ENCODE assay signal across 17 cellular contexts in the genomic region with DNA sequence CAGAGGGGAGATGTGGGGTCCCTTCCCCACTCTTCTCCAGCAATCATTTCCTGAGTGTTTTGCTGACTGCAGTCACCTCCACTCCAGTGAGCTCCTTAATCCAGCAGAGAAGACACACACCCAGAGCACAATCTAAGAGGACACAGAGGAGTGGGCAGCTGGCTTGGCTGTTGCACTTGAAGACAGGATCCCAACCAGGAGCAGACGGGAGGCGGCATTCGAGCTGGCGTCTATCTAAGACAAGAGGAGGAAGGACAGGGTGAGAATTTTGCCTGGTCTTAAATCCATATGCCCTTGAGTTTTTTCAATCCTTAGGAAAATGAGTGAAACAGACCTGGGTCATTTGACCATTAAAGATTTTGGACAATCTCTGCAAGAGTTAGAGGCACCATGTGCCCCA. TPM values are rescaled to one million over a fixed set of nuclear protein-coding genes. Genes with fewer than 3 reads are reported as not detected.
DNase-seq lines count a peak whose midpoint lies in the region; ATAC-seq, FAIRE-seq and TF ChIP-seq lines count a peak whose summit lies in the region.
"Had no signal": no experiment of that assay in that cellular context is flagged by ENCODE, and none has a peak within 500 bp of the region (broad histone marks: within the 10 kb centered on the region; RNA-seq: fewer than 3 reads in every experiment).

No MANE protein-coding gene starts in this region.

- intact Hi-C loops in gastrocnemius medialis (cut with DNase I; ENCODE audit: low total_unique reads): no loop called here
- intact Hi-C loops in CD4-positive, alpha-beta T cell (cut with DNase I, micrococcal nuclease): no loop called here

- no peak overlapping the region for H3K27ac ChIP-seq in BLaER1 treated with 17β-estradiol and CSF1 and Interleukin-3, amounts not matched to agents 10 nM and 100 nM
- no peak overlapping the region for H3K27ac ChIP-seq in gastrocnemius medialis
- no peak overlapping the region for H3K27ac ChIP-seq in CD4-positive, alpha-beta T cell (ENCODE audit: low read depth, low read length)

- peaks cover 28 to 48% (median 38%) of the 10 kb centered on the region in 10 experiments for H3K4me1 ChIP-seq in BLaER1 treated with 17β-estradiol and CSF1 and Interleukin-3, amounts not matched to agents 10 nM and 100 nM
- peaks cover 0 to 5% of the 10 kb centered on the region in 2 donors for H3K4me1 ChIP-seq in gastrocnemius medialis
- H3K4me1 ChIP-seq: HAP-1 had no signal

- H3K9me3 ChIP-seq in BLaER1 treated with 17β-estradiol and CSF1 and Interleukin-3, amounts not matched to agents 10 nM and 100 nM (replicated peaks in 1 of 11): peaks cover 3 to 30% (median 13%) of the 10 kb centered on the region in 11 experiments; a peak in 21 of 22 replicates
- H3K9me3 ChIP-seq in gastrocnemius medialis: no peaks in the 10 kb centered on the region
- no peaks in the 10 kb centered on the region for H3K9me3 ChIP-seq in CD4-positive, alpha-beta T cell (ENCODE audit: control insufficient read depth, low read length)
- H3K9me3 ChIP-seq: HAP-1 had no signal

- in situ Hi-C loops in gastrocnemius medialis (cut with MboI; ENCODE audit: low sequenced_read_pairs in 4 of 4): no loop called here

- no peaks in the 10 kb centered on the region for H3K27me3 ChIP-seq in BLaER1 treated with 17β-estradiol and CSF1 and Interleukin-3, amounts not matched to agents 10 nM and 100 nM
- H3K27me3 ChIP-seq in bronchial epithelial cell (ENCODE audit: control insufficient read depth, insufficient read depth, low read length) (no peaks in the 10 kb centered on the region), gastrocnemius medialis (peaks cover 0 to 26% (median 5%) of the 10 kb centered on the region in 3 donors)
- peaks cover 5% of the 10 kb centered on the region for H3K27me3 ChIP-seq in CD4-positive, alpha-beta T cell (ENCODE audit: control insufficient read depth, insufficient read depth, low read length)

- H3K36me3 Mint-ChIP-seq in CD4-positive, alpha-beta T cell (ENCODE audit: low read depth): no peaks in the 10 kb centered on the region
- H3K36me3 Mint-ChIP-seq: IgD-negative memory B cell had no signal

- no peak overlapping the region for H3K9ac ChIP-seq in BLaER1 treated with 17β-estradiol and CSF1 and Interleukin-3, amounts not matched to agents 10 nM and 100 nM

- POLR2A ChIA-PET in CD4-positive, alpha-beta T cell (lab: Charles Lee): no interaction called here

- peaks cover 11% of the 10 kb centered on the region for H3K4me1 Mint-ChIP-seq in CD4-positive, alpha-beta T cell (ENCODE audit: low read depth)
- H3K4me1 Mint-ChIP-seq: IgD-negative memory B cell had no signal

- H3K9me3 Mint-ChIP-seq in CD4-positive, alpha-beta T cell: peaks cover 4% of the 10 kb centered on the region

- CTCF ChIA-PET in CD4-positive, alpha-beta T cell (lab: Charles Lee): no interaction called here

- no peak overlapping the region for H3K4me3 Mint-ChIP-seq in CD4-positive, alpha-beta T cell
- H3K4me3 Mint-ChIP-seq: IgD-negative memory B cell had no signal

- ATAC-seq in left lobe of liver (no peak), gastrocnemius medialis (no peak)
- no peak for ATAC-seq in CD4-positive, alpha-beta T cell (ENCODE audit: poor library complexity)
- ATAC-seq: HepG2 had no signal

- H3K4me3 ChIP-seq in BLaER1 treated with 17β-estradiol and CSF1 and Interleukin-3, amounts not matched to agents 10 nM and 100 nM: no peak overlapping the region
- H3K4me3 ChIP-seq in bronchial epithelial cell (ENCODE audit: low read depth, low read length) (no peak overlapping the region), gastrocnemius medialis (no peak overlapping the region)
- H3K4me3 ChIP-seq: HAP-1 had no signal

- no peak for TF ChIP-seq POLR2A in gastrocnemius medialis (IDR thresholded peaks at IDR 0.05)

- no peak overlapping the region for H3K27ac Mint-ChIP-seq in CD4-positive, alpha-beta T cell
- H3K27ac Mint-ChIP-seq: IgD-negative memory B cell had no signal

- H3K27me3 Mint-ChIP-seq in CD4-positive, alpha-beta T cell: peaks cover 5% of the 10 kb centered on the region

- H3K4me2 ChIP-seq in BLaER1 treated with 17β-estradiol and CSF1 and Interleukin-3, amounts not matched to agents 10 nM and 100 nM: peak overlapping the region in 7 of 11 experiments; percentile 78 to 94 (median 86); a peak in 8 of 22 replicates

- FAIRE-seq in bronchial epithelial cell (lab: Jason Lieb, UNC): peak; percentile 40
- FAIRE-seq: A204.1, D721Med, G401.6, GM12891, HepG2 had no signal

- no peak for TF ChIP-seq CTCF in bronchial epithelial cell (IDR thresholded peaks at IDR 0.05; ENCODE audit: insufficient read depth, low read length, severe bottlenecking)
- no peak for TF ChIP-seq CTCF in gastrocnemius medialis (IDR thresholded peaks at IDR 0.05 in 4 of 5, conservative IDR thresholded peaks at IDR 0.05 in 1 of 5)
- TF ChIP-seq CTCF in CD4-positive, alpha-beta T cell (IDR thresholded peaks at IDR 0.05): no peak

- no peaks in the 10 kb centered on the region for H4K20me1 ChIP-seq in BLaER1 treated with 17β-estradiol and CSF1 and Interleukin-3, amounts not matched to agents 10 nM and 100 nM

- no peak for DNase-seq in bronchial epithelial cell (ENCODE audit: low read depth)
- peak; percentile 11 for DNase-seq in left lobe of liver (ENCODE audit: low spot score)
- no peak for DNase-seq in kidney glomerular epithelial cell (lab: John Stamatoyannopoulos, UW)
- DNase-seq in gastrocnemius medialis: no peak
- DNase-seq in CD4-positive, alpha-beta T cell: no peak
- DNase-seq in stimulated activated naive CD4-positive, alpha-beta T cell treated with Interleukin-2 at 50 U/mL for 16 hours (lab: John Stamatoyannopoulos, UW): no peak
- DNase-seq: AML-193, Caco-2, KBM-7 had no signal

- peaks cover 0 to 5% (median 0%) of the 10 kb centered on the region in 11 experiments; a peak in 3 of 22 replicates for H3K36me3 ChIP-seq in BLaER1 treated with 17β-estradiol and CSF1 and Interleukin-3, amounts not matched to agents 10 nM and 100 nM
- H3K36me3 ChIP-seq in bronchial epithelial cell (ENCODE audit: control insufficient read depth, insufficient read depth, low read length) (no peaks in the 10 kb centered on the region), gastrocnemius medialis (no peaks in the 10 kb centered on the region)
- H3K36me3 ChIP-seq: HAP-1 had no signal

RNA-seq across cellular contexts. Expression of a gene that starts 56.1 kb away (rescaled TPM):
- 0.26 TPM in 2 replicates for total RNA-seq in bronchial epithelial cell
- total RNA-seq in left lobe of liver: not detected
- 1 to 10 TPM in 3 of 4 donors, under 1 TPM in 1; 1.00 to 9.3 (median 4.1) TPM for total RNA-seq in gastrocnemius medialis
- total RNA-seq in CD4-positive, alpha-beta T cell: not detected
